16 cellular contexts compared by ENCODE assay signal in genomic region chr14:32367501-32367900, GRCh38. TPM values are rescaled to one million over a fixed set of nuclear protein-coding genes. Genes with fewer than 3 reads are reported as not detected.
DNase-seq lines count a peak whose midpoint lies in the region; ATAC-seq and TF ChIP-seq lines count a peak whose summit lies in the region.
"Had no signal": no experiment of that assay in that cellular context is flagged by ENCODE, and none has a peak within 500 bp of the region (broad histone marks: within the 10 kb centered on the region; RNA-seq: fewer than 3 reads in every experiment).

No MANE protein-coding gene starts in this region.

- no peaks in the 10 kb centered on the region for H3K36me3 ChIP-seq in thoracic aorta
- H3K36me3 ChIP-seq: brain microvascular endothelial cell, SJSA1, tibial nerve had no signal

- H3K27ac ChIP-seq in caudate nucleus (ENCODE audit: low read depth, low read length), result peak overlapping the region; percentile 94
- peak overlapping the region; percentile 13 for H3K27ac ChIP-seq in layer of hippocampus (ENCODE audit: low read depth, low read length)
- peak overlapping the region; percentile 19 to 44 for H3K27ac ChIP-seq in thoracic aorta

- ATAC-seq in thoracic aorta (ENCODE audit: insufficient number of reproducible peaks, low FRiP score, low read depth) (no peak), HG02642 (IDR thresholded peaks at IDR 0.05; ENCODE audit: poor library complexity, unreplicated experiment) (no peak), GM21381 (IDR thresholded peaks at IDR 0.05; ENCODE audit: unreplicated experiment) (no peak)
- ATAC-seq: activated CD8-positive, alpha-beta T cell treated with anti-CD3 and anti-CD28 coated beads for 36 hours; K562 had no signal

- H3K9me3 ChIP-seq in thoracic aorta, result no peaks in the 10 kb centered on the region
- H3K9me3 ChIP-seq: SJSA1, tibial nerve had no signal

- DNase-seq in NCI-H446 treated with DMSO at 0.1 percent for 48 hours (lab: John Stamatoyannopoulos, UW) (peak; percentile 42), caudate nucleus (lab: John Stamatoyannopoulos, UW) (no peak), thoracic aorta (ENCODE audit: low spot score) (no peak), dermis blood vessel endothelial cell (no peak)
- DNase-seq: activated CD8-positive, alpha-beta T cell treated with anti-CD3 and anti-CD28 coated beads for 36 hours; activated naive CD4-positive, alpha-beta T cell treated with anti-CD3 and anti-CD28 coated beads for 36 hours; activated T-cell treated with anti-CD3 and anti-CD28 coated beads, Interleukin-2, amount 50 U/mL, for 1 hour; NCI-H1048; T1000 had no signal

- no peak for TF ChIP-seq CTCF in thoracic aorta (IDR thresholded peaks at IDR 0.05)

- H3K27me3 ChIP-seq in layer of hippocampus (ENCODE audit: control insufficient read depth, insufficient read depth, low read length) (no peaks in the 10 kb centered on the region), thoracic aorta (replicated peaks; ENCODE audit: insufficient read depth) (no peaks in the 10 kb centered on the region)
- H3K27me3 ChIP-seq: brain microvascular endothelial cell, SJSA1, tibial nerve had no signal

- H3K4me3 ChIP-seq in thoracic aorta, result no peak overlapping the region
- H3K4me3 ChIP-seq: K562, SJSA1, tibial nerve had no signal

- peaks cover 10 to 24% of the 10 kb centered on the region in 2 donors for H3K4me1 ChIP-seq in thoracic aorta (ENCODE audit: control insufficient read depth in 1 of 2, low read depth in 2 of 2)

RNA-seq across cellular contexts. Expression of gene AKAP6, which starts 38.4 kb away (rescaled TPM):
- total RNA-seq in thoracic aorta (100 to 1,000 TPM in 1 of 2 donors, 10 to 100 TPM in 1; 78.9 to 104 TPM), dermis blood vessel endothelial cell (0.51 and 0.79 TPM in 2 replicates)

Comparison
In these comparisons a context has a peak if more than half of its experiments do, and no peak if none do; other contexts are left out.
1. H3K27ac ChIP-seq: peak in every context shown above with its lines; median percentile 94 in caudate nucleus; 32 in thoracic aorta; 13 in layer of hippocampus.
2. RNA of gene AKAP6, which starts 38.4 kb away (total RNA-seq): 78.9 to 104 TPM in thoracic aorta; 0.51 to 0.79 TPM in dermis blood vessel endothelial cell; every median in the first group is over 10 times any median in the second.